In the genomic region with DNA sequence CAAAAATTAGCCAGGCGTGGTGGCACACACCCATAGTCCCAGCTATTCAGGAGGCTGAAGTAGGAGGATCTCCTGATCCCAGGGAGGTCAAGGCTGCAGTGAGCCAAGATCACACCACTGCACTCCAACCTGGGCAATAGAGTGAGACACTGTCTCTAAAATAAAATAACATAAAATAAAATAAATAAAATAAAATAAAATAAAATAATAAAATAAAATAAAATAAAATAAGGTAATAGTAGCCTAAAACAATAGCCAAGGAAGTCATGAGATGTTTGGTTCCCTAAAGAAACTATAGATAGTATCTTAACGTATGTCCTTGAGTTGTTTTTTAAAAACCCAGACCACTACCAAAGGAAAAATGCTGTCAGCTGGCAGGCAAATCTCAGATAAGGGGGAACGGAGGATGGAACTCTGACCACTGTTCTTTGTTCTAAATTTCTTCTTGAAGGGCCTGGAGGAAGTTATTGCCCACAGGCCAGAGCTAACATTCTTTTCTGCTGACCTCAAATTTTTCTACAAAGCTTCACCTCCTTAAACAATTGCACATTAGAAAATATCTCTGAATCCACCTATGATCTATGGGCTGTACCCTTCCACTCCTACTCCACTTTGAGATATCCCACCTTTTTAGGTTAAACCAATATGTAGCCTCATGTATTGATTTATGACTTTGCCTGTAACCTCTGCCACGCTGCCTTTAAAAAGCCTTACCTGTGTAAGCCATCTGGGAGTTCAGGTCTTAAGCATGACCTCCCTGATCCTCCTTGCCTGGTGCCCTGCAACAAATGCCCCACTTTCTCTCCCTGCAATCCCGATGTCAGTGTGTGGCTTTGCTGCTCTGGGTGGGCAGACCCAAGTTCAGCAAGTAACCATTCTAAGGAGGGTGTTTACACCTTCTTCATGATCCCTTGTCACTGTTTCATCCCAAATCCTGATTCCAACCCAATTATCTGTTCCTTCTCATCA, we compare ENCODE assay signal across 11 cellular contexts.
DNase-seq lines count a peak whose midpoint lies in the region; ATAC-seq and TF ChIP-seq lines count a peak whose summit lies in the region.
"Had no signal": no experiment of that assay in that cellular context is flagged by ENCODE, and none has a peak within 500 bp of the region (broad histone marks: within the 10 kb centered on the region; RNA-seq: fewer than 3 reads in every experiment).

No MANE protein-coding gene starts in this region.

- no peak overlapping the region for H3K56ac ChIP-seq in H9 (ENCODE audit: insufficient read length, low read depth, low read length)

- no peaks in the 10 kb centered on the region for H3K4me1 ChIP-seq in H9 (ENCODE audit: insufficient read depth, low read length)

- no peak overlapping the region for H2AK5ac ChIP-seq in H9 (ENCODE audit: insufficient read length, low read length)

- H3K36me3 Mint-ChIP-seq in H9 (ENCODE audit: insufficient read depth in 1 of 3, low read depth in 3 of 3): no peaks in the 10 kb centered on the region
- H3K36me3 Mint-ChIP-seq in activated T-helper 17 cell treated with anti-CD3 and anti-CD28 coated beads, Interleukin-2, amount 50 U/mL, for 72 hours (ENCODE audit: low read depth): peaks cover 26% of the 10 kb centered on the region

- peak overlapping the region in 1 of 3 experiments; percentile 3; a peak in 1 of 7 replicates for H3K27ac Mint-ChIP-seq in H9
- H3K27ac Mint-ChIP-seq in activated T-helper 17 cell treated with anti-CD3 and anti-CD28 coated beads, Interleukin-2, amount 50 U/mL, for 72 hours: peak overlapping the region; percentile 85

- H4K8ac ChIP-seq in H9 (replicated peaks; ENCODE audit: insufficient read length, low read depth, low read length): no peak overlapping the region

- no peak overlapping the region for H3T11ph ChIP-seq in H9 (ENCODE audit: low read length)

- H3K14ac ChIP-seq in H9 (ENCODE audit: insufficient read depth, low read length): no peak overlapping the region

- ATAC-seq in activated T-helper 17 cell treated with anti-CD3 and anti-CD28 coated beads, Interleukin-2, amount 50 U/mL, for 72 hours (replicated peaks): no peak
- ATAC-seq in HG02981 (IDR thresholded peaks at IDR 0.05; ENCODE audit: unreplicated experiment) (no peak), HG02623 (IDR thresholded peaks at IDR 0.05; ENCODE audit: unreplicated experiment) (no peak)

- no peak overlapping the region for H3K4ac ChIP-seq in H9 (ENCODE audit: low read depth, low read length)

- no peak overlapping the region for H2BK120ac ChIP-seq in H9 (ENCODE audit: low read depth, low read length, poor library complexity, severe bottlenecking)

- H3K79me1 ChIP-seq in H9 (ENCODE audit: insufficient read depth, low read depth, low read length, poor library complexity, severe bottlenecking): no peaks in the 10 kb centered on the region

- no peak overlapping the region for H2BK15ac ChIP-seq in H9 (ENCODE audit: low read depth, low read length)

- peaks cover 0 to 6% of the 10 kb centered on the region in 2 experiments; a peak in 2 of 4 replicates for H3K4me1 Mint-ChIP-seq in H9
- H3K4me1 Mint-ChIP-seq in activated T-helper 17 cell treated with anti-CD3 and anti-CD28 coated beads, Interleukin-2, amount 50 U/mL, for 72 hours: peaks cover 66% of the 10 kb centered on the region

- H4K5ac ChIP-seq in H9 (ENCODE audit: insufficient read length, low read depth, low read length): no peak overlapping the region

- H2BK20ac ChIP-seq in H9 (ENCODE audit: low read depth, low read length, poor library complexity, severe bottlenecking): no peak overlapping the region

- no peaks in the 10 kb centered on the region for H3K79me2 ChIP-seq in H9 (ENCODE audit: insufficient read depth, low read length)

- no peak overlapping the region for H3K4me3 Mint-ChIP-seq in H9
- H3K4me3 Mint-ChIP-seq in activated T-helper 17 cell treated with anti-CD3 and anti-CD28 coated beads, Interleukin-2, amount 50 U/mL, for 72 hours: peak overlapping the region; percentile 55

- H3K9ac ChIP-seq in H9 (ENCODE audit: extremely low read depth, insufficient read length, low read length): no peak overlapping the region
- H3K9ac ChIP-seq: BLaER1 treated with 17β-estradiol and CSF1 and Interleukin-3, amounts not matched to agents 10 nM and 100 nM had no signal

- H3K27ac ChIP-seq in H9 (ENCODE audit: insufficient read length, low read depth, low read length): no peak overlapping the region
- H3K27ac ChIP-seq: BLaER1 treated with 17β-estradiol and CSF1 and Interleukin-3, amounts not matched to agents 10 nM and 100 nM had no signal

- no peak overlapping the region for H2BK12ac ChIP-seq in H9 (ENCODE audit: insufficient read length, low read depth, low read length)

- H4K91ac ChIP-seq in H9 (ENCODE audit: insufficient read length, low read depth, low read length): no peak overlapping the region

- H3K27me3 ChIP-seq in H9 (ENCODE audit: insufficient read depth, low read length): no peaks in the 10 kb centered on the region

- H3K9me3 Mint-ChIP-seq in H9: no peaks in the 10 kb centered on the region; a peak in 1 of 5 replicates
- no peaks in the 10 kb centered on the region for H3K9me3 Mint-ChIP-seq in activated T-helper 17 cell treated with anti-CD3 and anti-CD28 coated beads, Interleukin-2, amount 50 U/mL, for 72 hours

- H3K27me3 Mint-ChIP-seq in H9 (ENCODE audit: low read depth): no peaks in the 10 kb centered on the region; the same call in 1 of the 2 replicates
- no peaks in the 10 kb centered on the region for H3K27me3 Mint-ChIP-seq in activated T-helper 17 cell treated with anti-CD3 and anti-CD28 coated beads, Interleukin-2, amount 50 U/mL, for 72 hours

- H4K20me1 ChIP-seq in H9 (ENCODE audit: control insufficient read depth, insufficient read depth, insufficient read length): no peaks in the 10 kb centered on the region
- H4K20me1 ChIP-seq: BLaER1 treated with 17β-estradiol and CSF1 and Interleukin-3, amounts not matched to agents 10 nM and 100 nM had no signal

- peak overlapping the region; percentile 17 for H2AFZ ChIP-seq in H9 (ENCODE audit: low read length)

- no peaks in the 10 kb centered on the region for H3K9me3 ChIP-seq in H9 (ENCODE audit: control insufficient read depth, low read depth, low read length)
- H3K9me3 ChIP-seq: BLaER1 treated with 17β-estradiol and CSF1 and Interleukin-3, amounts not matched to agents 10 nM and 100 nM had no signal

- no peak overlapping the region for H3K23ac ChIP-seq in H9 (ENCODE audit: insufficient read length, low read depth, low read length)

- no peak for TF ChIP-seq CTCF in H9 (conservative IDR thresholded peaks at IDR 0.05)

- no peak overlapping the region for H3K4me2 ChIP-seq in H9 (ENCODE audit: insufficient read depth, insufficient read length, low read length)

- H2BK5ac ChIP-seq in H9 (ENCODE audit: insufficient read length, low read length): no peak overlapping the region

- no peak overlapping the region for H3K18ac ChIP-seq in H9 (ENCODE audit: insufficient read length, low read depth, low read length)

- WGBS in H9 (ENCODE audit: extremely low coverage, insufficient read length, low lambda C conversion rate): no CpG with 5 or more reads among the region's 5 CpGs

- no peaks in the 10 kb centered on the region for H3K23me2 ChIP-seq in H9 (ENCODE audit: insufficient read length, low read depth, low read length, poor library complexity, severe bottlenecking)

- DNase-seq in AG08395 (ENCODE audit: low spot score): peak; percentile 15
- no peak for DNase-seq in H9
- peak; percentile 79 for DNase-seq in islet precursor cell
- DNase-seq in AML-193 (lab: John Stamatoyannopoulos, UW): no peak
- DNase-seq in effector CD4-positive, alpha-beta T cell: no peak
- DNase-seq: activated gamma-delta T cell, NCI-H1105 had no signal

Comparison
In these comparisons a context has a peak if more than half of its experiments do, and no peak if none do; other contexts are left out.
1. DNase-seq: peak in AG08395 (single experiment) and islet precursor cell (single experiment); none in H9 (single experiment), AML-193 (0 of 2) and effector CD4-positive, alpha-beta T cell (single experiment).